2 cellular contexts compared by ENCODE assay signal in the genomic region with DNA sequence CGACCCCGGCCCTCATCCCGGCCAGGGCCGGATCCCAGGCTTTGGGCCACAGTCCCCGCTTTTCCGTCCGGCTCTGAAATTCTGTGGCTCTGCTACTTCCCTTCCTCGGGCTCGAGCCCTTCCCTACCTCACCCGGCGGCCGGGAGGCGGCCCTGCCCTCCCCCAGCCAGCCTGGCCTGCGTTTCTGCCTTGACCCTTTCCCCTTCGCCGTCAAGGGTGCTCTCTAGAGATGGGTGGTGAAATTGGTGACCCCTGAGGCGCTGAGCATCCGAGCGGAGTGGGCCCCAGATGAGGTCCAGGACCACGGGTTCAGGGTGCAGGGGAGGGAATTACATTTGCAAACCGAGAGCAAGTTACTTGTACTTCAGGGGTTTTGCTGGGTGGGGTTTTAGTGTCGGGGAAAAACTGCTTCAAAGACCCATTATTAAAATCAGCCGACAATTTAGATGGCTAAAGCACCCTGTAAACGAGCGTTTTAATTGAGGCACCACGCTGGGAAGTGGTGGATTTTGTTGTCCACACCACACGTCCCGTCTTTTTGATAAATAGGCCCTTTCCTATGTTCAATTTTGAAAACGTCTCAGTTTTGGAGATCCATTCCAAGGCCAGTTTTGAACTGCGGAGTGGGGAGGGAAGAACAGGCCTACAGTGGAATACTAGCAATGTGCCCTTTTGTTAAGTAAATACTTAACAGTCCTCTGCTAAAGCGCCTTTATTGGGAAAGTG.
TF ChIP-seq lines count a peak whose summit lies in the region.

No MANE protein-coding gene starts in this region.

TF ChIP-seq in liver, 16 proteins besides CTCF, POLR2A, EP300 and RAD21:
- TF ChIP-seq, protein P1, sequence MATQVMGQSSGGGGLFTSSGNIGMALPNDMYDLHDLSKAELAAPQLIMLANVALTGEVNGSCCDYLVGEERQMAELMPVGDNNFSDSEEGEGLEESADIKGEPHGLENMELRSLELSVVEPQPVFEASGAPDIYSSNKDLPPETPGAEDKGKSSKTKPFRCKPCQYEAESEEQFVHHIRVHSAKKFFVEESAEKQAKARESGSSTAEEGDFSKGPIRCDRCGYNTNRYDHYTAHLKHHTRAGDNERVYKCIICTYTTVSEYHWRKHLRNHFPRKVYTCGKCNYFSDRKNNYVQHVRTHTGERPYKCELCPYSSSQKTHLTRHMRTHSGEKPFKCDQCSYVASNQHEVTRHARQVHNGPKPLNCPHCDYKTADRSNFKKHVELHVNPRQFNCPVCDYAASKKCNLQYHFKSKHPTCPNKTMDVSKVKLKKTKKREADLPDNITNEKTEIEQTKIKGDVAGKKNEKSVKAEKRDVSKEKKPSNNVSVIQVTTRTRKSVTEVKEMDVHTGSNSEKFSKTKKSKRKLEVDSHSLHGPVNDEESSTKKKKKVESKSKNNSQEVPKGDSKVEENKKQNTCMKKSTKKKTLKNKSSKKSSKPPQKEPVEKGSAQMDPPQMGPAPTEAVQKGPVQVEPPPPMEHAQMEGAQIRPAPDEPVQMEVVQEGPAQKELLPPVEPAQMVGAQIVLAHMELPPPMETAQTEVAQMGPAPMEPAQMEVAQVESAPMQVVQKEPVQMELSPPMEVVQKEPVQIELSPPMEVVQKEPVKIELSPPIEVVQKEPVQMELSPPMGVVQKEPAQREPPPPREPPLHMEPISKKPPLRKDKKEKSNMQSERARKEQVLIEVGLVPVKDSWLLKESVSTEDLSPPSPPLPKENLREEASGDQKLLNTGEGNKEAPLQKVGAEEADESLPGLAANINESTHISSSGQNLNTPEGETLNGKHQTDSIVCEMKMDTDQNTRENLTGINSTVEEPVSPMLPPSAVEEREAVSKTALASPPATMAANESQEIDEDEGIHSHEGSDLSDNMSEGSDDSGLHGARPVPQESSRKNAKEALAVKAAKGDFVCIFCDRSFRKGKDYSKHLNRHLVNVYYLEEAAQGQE (IDR thresholded peaks at IDR 0.05), result no peak
- TF ChIP-seq, protein P2, sequence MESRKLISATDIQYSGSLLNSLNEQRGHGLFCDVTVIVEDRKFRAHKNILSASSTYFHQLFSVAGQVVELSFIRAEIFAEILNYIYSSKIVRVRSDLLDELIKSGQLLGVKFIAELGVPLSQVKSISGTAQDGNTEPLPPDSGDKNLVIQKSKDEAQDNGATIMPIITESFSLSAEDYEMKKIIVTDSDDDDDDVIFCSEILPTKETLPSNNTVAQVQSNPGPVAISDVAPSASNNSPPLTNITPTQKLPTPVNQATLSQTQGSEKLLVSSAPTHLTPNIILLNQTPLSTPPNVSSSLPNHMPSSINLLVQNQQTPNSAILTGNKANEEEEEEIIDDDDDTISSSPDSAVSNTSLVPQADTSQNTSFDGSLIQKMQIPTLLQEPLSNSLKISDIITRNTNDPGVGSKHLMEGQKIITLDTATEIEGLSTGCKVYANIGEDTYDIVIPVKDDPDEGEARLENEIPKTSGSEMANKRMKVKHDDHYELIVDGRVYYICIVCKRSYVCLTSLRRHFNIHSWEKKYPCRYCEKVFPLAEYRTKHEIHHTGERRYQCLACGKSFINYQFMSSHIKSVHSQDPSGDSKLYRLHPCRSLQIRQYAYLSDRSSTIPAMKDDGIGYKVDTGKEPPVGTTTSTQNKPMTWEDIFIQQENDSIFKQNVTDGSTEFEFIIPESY (IDR thresholded peaks at IDR 0.05), result no peak
- TF ChIP-seq GABPA (IDR thresholded peaks at IDR 0.05 in 1 of 2, conservative IDR thresholded peaks at IDR 0.05 in 1 of 2), result no peak
- no peak for TF ChIP-seq HNF4G (IDR thresholded peaks at IDR 0.05)
- no peak for TF ChIP-seq FOXA1 (IDR thresholded peaks at IDR 0.05)
- no peak for TF ChIP-seq JUND (IDR thresholded peaks at IDR 0.05)
- TF ChIP-seq, protein P3, sequence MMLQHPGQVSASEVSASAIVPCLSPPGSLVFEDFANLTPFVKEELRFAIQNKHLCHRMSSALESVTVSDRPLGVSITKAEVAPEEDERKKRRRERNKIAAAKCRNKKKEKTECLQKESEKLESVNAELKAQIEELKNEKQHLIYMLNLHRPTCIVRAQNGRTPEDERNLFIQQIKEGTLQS (IDR thresholded peaks at IDR 0.05), result no peak
- no peak for TF ChIP-seq HNF4A (conservative IDR thresholded peaks at IDR 0.05)
- no peak for TF ChIP-seq FOXA2 (IDR thresholded peaks at IDR 0.05)
- no peak for TF ChIP-seq SP1 (IDR thresholded peaks at IDR 0.05)
- TF ChIP-seq, protein P4, sequence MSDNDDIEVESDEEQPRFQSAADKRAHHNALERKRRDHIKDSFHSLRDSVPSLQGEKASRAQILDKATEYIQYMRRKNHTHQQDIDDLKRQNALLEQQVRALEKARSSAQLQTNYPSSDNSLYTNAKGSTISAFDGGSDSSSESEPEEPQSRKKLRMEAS (IDR thresholded peaks at IDR 0.05), result no peak
- TF ChIP-seq TAF1 (conservative IDR thresholded peaks at IDR 0.05), result no peak
- no peak for TF ChIP-seq EGR1 (IDR thresholded peaks at IDR 0.05; ENCODE audit: low read depth in 2 of 2)
- TF ChIP-seq YY1 (IDR thresholded peaks at IDR 0.05), result no peak
- no peak for TF ChIP-seq RXRA (IDR thresholded peaks at IDR 0.05)
- TF ChIP-seq NR2F2 (IDR thresholded peaks at IDR 0.05), result no peak

TF ChIP-seq in HepG2, 621 proteins besides CTCF, POLR2A, EP300 and RAD21:
- TF ChIP-seq ZNF335 (CRISPR knock-in tag; IDR thresholded peaks at IDR 0.05) (no peak), ZKSCAN5 (CRISPR knock-in tag; IDR thresholded peaks at IDR 0.05) (no peak), ZNF780A (CRISPR knock-in tag; IDR thresholded peaks at IDR 0.05) (no peak), RORA (CRISPR knock-in tag; IDR thresholded peaks at IDR 0.05) (no peak), KMT2B (CRISPR knock-in tag; IDR thresholded peaks at IDR 0.05) (no peak), SP4 (CRISPR knock-in tag; IDR thresholded peaks at IDR 0.05) (no peak)
- TF ChIP-seq, protein P5, sequence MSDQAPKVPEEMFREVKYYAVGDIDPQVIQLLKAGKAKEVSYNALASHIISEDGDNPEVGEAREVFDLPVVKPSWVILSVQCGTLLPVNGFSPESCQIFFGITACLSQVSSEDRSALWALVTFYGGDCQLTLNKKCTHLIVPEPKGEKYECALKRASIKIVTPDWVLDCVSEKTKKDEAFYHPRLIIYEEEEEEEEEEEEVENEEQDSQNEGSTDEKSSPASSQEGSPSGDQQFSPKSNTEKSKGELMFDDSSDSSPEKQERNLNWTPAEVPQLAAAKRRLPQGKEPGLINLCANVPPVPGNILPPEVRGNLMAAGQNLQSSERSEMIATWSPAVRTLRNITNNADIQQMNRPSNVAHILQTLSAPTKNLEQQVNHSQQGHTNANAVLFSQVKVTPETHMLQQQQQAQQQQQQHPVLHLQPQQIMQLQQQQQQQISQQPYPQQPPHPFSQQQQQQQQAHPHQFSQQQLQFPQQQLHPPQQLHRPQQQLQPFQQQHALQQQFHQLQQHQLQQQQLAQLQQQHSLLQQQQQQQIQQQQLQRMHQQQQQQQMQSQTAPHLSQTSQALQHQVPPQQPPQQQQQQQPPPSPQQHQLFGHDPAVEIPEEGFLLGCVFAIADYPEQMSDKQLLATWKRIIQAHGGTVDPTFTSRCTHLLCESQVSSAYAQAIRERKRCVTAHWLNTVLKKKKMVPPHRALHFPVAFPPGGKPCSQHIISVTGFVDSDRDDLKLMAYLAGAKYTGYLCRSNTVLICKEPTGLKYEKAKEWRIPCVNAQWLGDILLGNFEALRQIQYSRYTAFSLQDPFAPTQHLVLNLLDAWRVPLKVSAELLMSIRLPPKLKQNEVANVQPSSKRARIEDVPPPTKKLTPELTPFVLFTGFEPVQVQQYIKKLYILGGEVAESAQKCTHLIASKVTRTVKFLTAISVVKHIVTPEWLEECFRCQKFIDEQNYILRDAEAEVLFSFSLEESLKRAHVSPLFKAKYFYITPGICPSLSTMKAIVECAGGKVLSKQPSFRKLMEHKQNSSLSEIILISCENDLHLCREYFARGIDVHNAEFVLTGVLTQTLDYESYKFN (CRISPR knock-in tag; conservative IDR thresholded peaks at IDR 0.05), result no peak
- TF ChIP-seq, protein P6, sequence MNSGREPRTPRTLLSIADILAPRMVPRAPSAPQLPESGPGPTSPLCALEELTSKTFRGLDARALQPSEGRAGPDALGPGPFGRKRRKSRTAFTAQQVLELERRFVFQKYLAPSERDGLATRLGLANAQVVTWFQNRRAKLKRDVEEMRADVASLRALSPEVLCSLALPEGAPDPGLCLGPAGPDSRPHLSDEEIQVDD (CRISPR knock-in tag; IDR thresholded peaks at IDR 0.05; ENCODE audit: borderline replicate concordance), result no peak
- TF ChIP-seq, protein P7, sequence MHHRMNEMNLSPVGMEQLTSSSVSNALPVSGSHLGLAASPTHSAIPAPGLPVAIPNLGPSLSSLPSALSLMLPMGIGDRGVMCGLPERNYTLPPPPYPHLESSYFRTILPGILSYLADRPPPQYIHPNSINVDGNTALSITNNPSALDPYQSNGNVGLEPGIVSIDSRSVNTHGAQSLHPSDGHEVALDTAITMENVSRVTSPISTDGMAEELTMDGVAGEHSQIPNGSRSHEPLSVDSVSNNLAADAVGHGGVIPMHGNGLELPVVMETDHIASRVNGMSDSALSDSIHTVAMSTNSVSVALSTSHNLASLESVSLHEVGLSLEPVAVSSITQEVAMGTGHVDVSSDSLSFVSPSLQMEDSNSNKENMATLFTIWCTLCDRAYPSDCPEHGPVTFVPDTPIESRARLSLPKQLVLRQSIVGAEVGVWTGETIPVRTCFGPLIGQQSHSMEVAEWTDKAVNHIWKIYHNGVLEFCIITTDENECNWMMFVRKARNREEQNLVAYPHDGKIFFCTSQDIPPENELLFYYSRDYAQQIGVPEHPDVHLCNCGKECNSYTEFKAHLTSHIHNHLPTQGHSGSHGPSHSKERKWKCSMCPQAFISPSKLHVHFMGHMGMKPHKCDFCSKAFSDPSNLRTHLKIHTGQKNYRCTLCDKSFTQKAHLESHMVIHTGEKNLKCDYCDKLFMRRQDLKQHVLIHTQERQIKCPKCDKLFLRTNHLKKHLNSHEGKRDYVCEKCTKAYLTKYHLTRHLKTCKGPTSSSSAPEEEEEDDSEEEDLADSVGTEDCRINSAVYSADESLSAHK (CRISPR knock-in tag; IDR thresholded peaks at IDR 0.05; ENCODE audit: borderline replicate concordance), result no peak
TF ChIP-seq in HepG2: peak in this region for 0.
